26 cellular contexts compared by ENCODE assay signal in the genomic region with DNA sequence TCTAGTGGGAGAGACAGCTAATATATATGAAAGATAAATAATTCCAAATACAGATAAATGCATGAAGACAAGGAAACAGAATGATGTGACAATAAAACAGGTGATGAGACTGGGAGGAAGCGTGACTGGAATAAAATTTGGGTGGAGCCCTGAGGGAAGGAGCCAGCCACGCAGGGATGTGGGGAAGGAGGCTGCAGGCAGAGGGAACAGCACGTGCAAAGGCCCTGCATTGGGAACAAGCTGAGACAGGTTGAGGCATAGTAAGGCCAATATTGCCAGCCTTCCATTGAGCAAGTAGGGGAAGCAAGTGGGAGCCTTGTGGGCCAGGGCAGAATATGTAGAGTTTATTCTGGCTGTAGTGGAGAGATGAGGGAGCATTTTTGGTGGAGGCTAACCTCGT.
"Had no signal": no experiment of that assay in that cellular context is flagged by ENCODE, and none has a peak within 500 bp of the region (broad histone marks: within the 10 kb centered on the region; RNA-seq: fewer than 3 reads in every experiment).

No MANE protein-coding gene starts in this region.

- H3K36me3 ChIP-seq: brain microvascular endothelial cell, left lung, lower lobe of right lung, pancreas, prostate gland, thyroid gland had no signal

- H3K4me1 Mint-ChIP-seq: activated B cell treated with CpG ODN at 0.5 μM for 24 hours; stimulated activated memory B cell treated with anti-CD40 and anti-IgM and Interleukin-4, amounts not matched to agents 10 μg/mL and 1 μg/mL and 100 μg/mL, for 72 hours had no signal

- ATAC-seq: left lung; lower lobe of right lung; pancreas; stimulated activated memory B cell treated with anti-CD40 and anti-IgM and Interleukin-4, amounts not matched to agents 10 μg/mL and 1 μg/mL and 100 μg/mL, for 72 hours; stimulated activated naive CD8-positive, alpha-beta T cell treated with anti-CD3 and anti-CD28 coated beads, Interleukin-15, amount 100 ng/mL, for 72 hours had no signal

- H3K27me3 ChIP-seq: brain microvascular endothelial cell, esophagus squamous epithelium, left lung, pancreas, thyroid gland had no signal

- H3K27me3 Mint-ChIP-seq: stimulated activated naive CD8-positive, alpha-beta T cell treated with anti-CD3 and anti-CD28 coated beads, Interleukin-15, amount 100 ng/mL, for 72 hours had no signal

- H3K4me3 Mint-ChIP-seq: activated B cell treated with CpG ODN at 0.5 μM for 24 hours; activated T-cell treated with anti-CD3 and anti-CD28 coated beads, Interleukin-2, amount 50 U/mL, for 72 hours; dendritic cell treated with granulocyte-macrophage colony-stimulating factor and Interleukin-4, amounts not matched to agents 40 ng/mL and 50 ng/mL, for 4 days; nephron progenitor cell; stimulated activated memory B cell treated with anti-CD40 and anti-IgM and Interleukin-4, amounts not matched to agents 10 μg/mL and 1 μg/mL and 100 μg/mL, for 72 hours; stimulated activated naive CD8-positive, alpha-beta T cell treated with anti-CD3 and anti-CD28 coated beads, Interleukin-15, amount 100 ng/mL, for 72 hours; T-helper 2 cell treated with Interferon-gamma antibody and Interleukin-4, amounts not matched to agents 5 μg/mL and 100 μg/mL, for 36 hours had no signal

- H3K27ac Mint-ChIP-seq: activated B cell treated with CpG ODN at 0.5 μM for 24 hours; activated T-cell treated with anti-CD3 and anti-CD28 coated beads, Interleukin-2, amount 50 U/mL, for 72 hours; dendritic cell treated with granulocyte-macrophage colony-stimulating factor and Interleukin-4, amounts not matched to agents 40 ng/mL and 50 ng/mL, for 4 days; nephron progenitor cell; stimulated activated memory B cell treated with anti-CD40 and anti-IgM and Interleukin-4, amounts not matched to agents 10 μg/mL and 1 μg/mL and 100 μg/mL, for 72 hours; T-helper 2 cell treated with Interferon-gamma antibody and Interleukin-4, amounts not matched to agents 5 μg/mL and 100 μg/mL, for 36 hours had no signal

- DNase-seq: activated B cell treated with CpG ODN at 0.5 μM for 24 hours; activated CD4-positive, alpha-beta T cell treated with anti-CD3 and anti-CD28 coated beads, Interleukin-2, amount 50 U/mL, for 4 hours; activated effector memory CD4-positive, alpha-beta T cell treated with Interleukin-2 at 50 U/mL for 16 hours; activated naive CD4-positive, alpha-beta T cell treated with Interleukin-2 at 50 U/mL for 16 hours; activated T-cell treated with anti-CD3 and anti-CD28 coated beads for 4 hours; activated T-cell treated with anti-CD3 and anti-CD28 coated beads, Interleukin-2, amount 50 U/mL, for 72 hours; brain microvascular endothelial cell; effector CD4-positive, alpha-beta T cell; esophagus squamous epithelium; left lung; lower lobe of right lung; mesenchymal stem cell; nephron progenitor cell; pancreas; stimulated activated CD4-positive, alpha-beta T cell treated with anti-CD3 and anti-CD28 coated beads, Interleukin-1b, Interleukin-23, amount 100 ng/mL, for 48 hours; stimulated activated CD4-positive, alpha-beta T cell treated with anti-CD3 and anti-CD28 coated beads, Interleukin-4, amount 100 ng/mL, for 4 hours; stimulated activated CD8-positive, alpha-beta memory T cell treated with anti-CD3 and anti-CD28 coated beads, Interleukin-4, amount 100 ng/mL, for 48 hours; stimulated activated naive CD8-positive, alpha-beta T cell treated with anti-CD3 and anti-CD28 coated beads, Interleukin-15, amount 100 ng/mL, for 72 hours; substantia nigra; thyroid gland had no signal

- H3K4me3 ChIP-seq: esophagus squamous epithelium, left lung, lower lobe of right lung, pancreas, prostate gland, smooth muscle cell, thyroid gland had no signal

- H3K4me2 ChIP-seq: smooth muscle cell had no signal

- H3K27ac ChIP-seq: brain microvascular endothelial cell, epithelial cell of prostate, esophagus squamous epithelium, left lung, lower lobe of right lung, pancreas, prostate gland had no signal

- H3K4me1 ChIP-seq: left lung, lower lobe of right lung, pancreas, prostate gland had no signal

- H3K9me3 ChIP-seq: esophagus squamous epithelium, left lung, lower lobe of right lung, pancreas, prostate gland, thyroid gland had no signal

- H3K9me3 Mint-ChIP-seq: activated B cell treated with CpG ODN at 0.5 μM for 24 hours; activated T-cell treated with anti-CD3 and anti-CD28 coated beads, Interleukin-2, amount 50 U/mL, for 72 hours; dendritic cell treated with granulocyte-macrophage colony-stimulating factor and Interleukin-4, amounts not matched to agents 40 ng/mL and 50 ng/mL, for 4 days; nephron progenitor cell; stimulated activated memory B cell treated with anti-CD40 and anti-IgM and Interleukin-4, amounts not matched to agents 10 μg/mL and 1 μg/mL and 100 μg/mL, for 72 hours; stimulated activated naive CD8-positive, alpha-beta T cell treated with anti-CD3 and anti-CD28 coated beads, Interleukin-15, amount 100 ng/mL, for 72 hours; T-helper 2 cell treated with Interferon-gamma antibody and Interleukin-4, amounts not matched to agents 5 μg/mL and 100 μg/mL, for 36 hours had no signal

- H3K36me3 Mint-ChIP-seq: stimulated activated memory B cell treated with anti-CD40 and anti-IgM and Interleukin-4, amounts not matched to agents 10 μg/mL and 1 μg/mL and 100 μg/mL, for 72 hours had no signal
